ENCODE assay signal across 2 cellular contexts in genomic region chr2:36658277-36658748, GRCh38.
A peak's percentile ranks its signal among the peaks of the same experiment; 100 is the strongest.
TF ChIP-seq lines count a peak whose summit lies in the region.

No MANE protein-coding gene starts in this region.

TF ChIP-seq in A549, 52 proteins besides CTCF, POLR2A, EP300 and RAD21:
- TF ChIP-seq CHD2 (IDR thresholded peaks at IDR 0.05; ENCODE audit: low read length, partially characterized antibody) (no peak), PBX3 (IDR thresholded peaks at IDR 0.05) (no peak), KDM5A (IDR thresholded peaks at IDR 0.05) (no peak), MYC (IDR thresholded peaks at IDR 0.05; ENCODE audit: borderline replicate concordance, low read length) (no peak), RNF2 (IDR thresholded peaks at IDR 0.05; ENCODE audit: borderline replicate concordance, low read depth) (no peak), POLR2AphosphoS2 (conservative IDR thresholded peaks at IDR 0.05; ENCODE audit: low read length) (no peak), NPAS2 (CRISPR knock-in tag; IDR thresholded peaks at IDR 0.05; ENCODE audit: borderline replicate concordance) (no peak)
TF ChIP-seq in A549: peak in this region for 0.

TF ChIP-seq in HCT116, 20 proteins besides CTCF, POLR2A, EP300 and RAD21:
- TF ChIP-seq TCF7L2 (IDR thresholded peaks at IDR 0.05; ENCODE audit: borderline replicate concordance, extremely low read depth, insufficient read depth, insufficient read length): peak; percentile 37
- TF ChIP-seq, protein P1, sequence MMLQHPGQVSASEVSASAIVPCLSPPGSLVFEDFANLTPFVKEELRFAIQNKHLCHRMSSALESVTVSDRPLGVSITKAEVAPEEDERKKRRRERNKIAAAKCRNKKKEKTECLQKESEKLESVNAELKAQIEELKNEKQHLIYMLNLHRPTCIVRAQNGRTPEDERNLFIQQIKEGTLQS (IDR thresholded peaks at IDR 0.05): no peak
